Comparison of ENCODE assay signal across 1 cellular context in the genomic region with DNA sequence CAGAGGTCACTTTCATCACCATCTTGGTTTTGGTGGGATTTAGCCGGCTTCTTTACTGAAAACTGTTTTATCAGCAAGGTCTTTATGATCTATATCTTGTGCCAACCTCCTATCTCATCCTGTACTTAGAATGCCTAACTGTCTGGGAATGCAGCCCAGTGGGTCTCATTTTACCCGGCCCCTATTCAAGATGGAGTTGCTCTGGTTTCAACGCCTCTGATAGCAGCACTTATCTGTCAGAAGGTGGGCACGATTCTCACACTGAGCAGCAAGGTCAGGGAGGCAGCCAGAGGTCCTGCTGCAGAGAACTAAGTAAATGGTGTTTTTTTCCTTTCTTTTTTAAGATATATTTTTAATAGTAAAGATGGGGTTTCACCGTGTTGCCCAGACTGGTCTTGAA.
A peak's percentile ranks its signal among the peaks of the same experiment; 100 is the strongest.
TF ChIP-seq lines count a peak whose summit lies in the region.

No MANE protein-coding gene starts in this region.

TF ChIP-seq in K562, 482 proteins besides CTCF, POLR2A, EP300 and RAD21 (continued from another document and continues in another):
- TF ChIP-seq, protein P1, sequence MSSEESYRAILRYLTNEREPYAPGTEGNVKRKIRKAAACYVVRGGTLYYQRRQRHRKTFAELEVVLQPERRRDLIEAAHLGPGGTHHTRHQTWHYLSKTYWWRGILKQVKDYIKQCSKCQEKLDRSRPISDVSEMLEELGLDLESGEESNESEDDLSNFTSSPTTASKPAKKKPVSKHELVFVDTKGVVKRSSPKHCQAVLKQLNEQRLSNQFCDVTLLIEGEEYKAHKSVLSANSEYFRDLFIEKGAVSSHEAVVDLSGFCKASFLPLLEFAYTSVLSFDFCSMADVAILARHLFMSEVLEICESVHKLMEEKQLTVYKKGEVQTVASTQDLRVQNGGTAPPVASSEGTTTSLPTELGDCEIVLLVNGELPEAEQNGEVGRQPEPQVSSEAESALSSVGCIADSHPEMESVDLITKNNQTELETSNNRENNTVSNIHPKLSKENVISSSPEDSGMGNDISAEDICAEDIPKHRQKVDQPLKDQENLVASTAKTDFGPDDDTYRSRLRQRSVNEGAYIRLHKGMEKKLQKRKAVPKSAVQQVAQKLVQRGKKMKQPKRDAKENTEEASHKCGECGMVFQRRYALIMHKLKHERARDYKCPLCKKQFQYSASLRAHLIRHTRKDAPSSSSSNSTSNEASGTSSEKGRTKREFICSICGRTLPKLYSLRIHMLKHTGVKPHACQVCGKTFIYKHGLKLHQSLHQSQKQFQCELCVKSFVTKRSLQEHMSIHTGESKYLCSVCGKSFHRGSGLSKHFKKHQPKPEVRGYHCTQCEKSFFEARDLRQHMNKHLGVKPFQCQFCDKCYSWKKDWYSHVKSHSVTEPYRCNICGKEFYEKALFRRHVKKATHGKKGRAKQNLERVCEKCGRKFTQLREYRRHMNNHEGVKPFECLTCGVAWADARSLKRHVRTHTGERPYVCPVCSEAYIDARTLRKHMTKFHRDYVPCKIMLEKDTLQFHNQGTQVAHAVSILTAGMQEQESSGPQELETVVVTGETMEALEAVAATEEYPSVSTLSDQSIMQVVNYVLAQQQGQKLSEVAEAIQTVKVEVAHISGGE (CRISPR knock-in tag; IDR thresholded peaks at IDR 0.05), result peak in 1 of 3 experiments; percentile 57; a peak in 2 of 6 replicates
- TF ChIP-seq SNIP1 (IDR thresholded peaks at IDR 0.05; ENCODE audit: low read depth) (no peak), MCM2 (IDR thresholded peaks at IDR 0.05; ENCODE audit: low read depth) (no peak), RBM25 (IDR thresholded peaks at IDR 0.05; ENCODE audit: low read depth, low read length, severe bottlenecking) (no peak), KLF13 (tag; IDR thresholded peaks at IDR 0.05; ENCODE audit: borderline replicate concordance, low read depth) (0 out of 2 replicates have a peak, but pooled peaks have one; percentile 58), SRSF7 (optimal IDR thresholded peaks at IDR 0.05; ENCODE audit: low read depth, low read length) (no peak), CSDE1 (IDR thresholded peaks at IDR 0.05) (no peak), KLF6 (CRISPR knock-in tag; IDR thresholded peaks at IDR 0.05; ENCODE audit: borderline replicate concordance) (peak; percentile 93), MYBL2 (IDR thresholded peaks at IDR 0.05; ENCODE audit: low read depth) (no peak), MYBL2 (CRISPR knock-in tag; IDR thresholded peaks at IDR 0.05; ENCODE audit: borderline replicate concordance) (no peak), NELFE (IDR thresholded peaks at IDR 0.05; ENCODE audit: insufficient read depth, insufficient read length) (no peak), BRF1 (IDR thresholded peaks at IDR 0.05; ENCODE audit: borderline replicate concordance, extremely low read depth, insufficient read length) (no peak), ZNF3 (CRISPR knock-in tag; IDR thresholded peaks at IDR 0.05) (no peak), RBFOX2 (IDR thresholded peaks at IDR 0.05; ENCODE audit: low read depth, low read length) (no peak), ZBED1 (IDR thresholded peaks at IDR 0.05) (no peak)
- TF ChIP-seq, protein P2, sequence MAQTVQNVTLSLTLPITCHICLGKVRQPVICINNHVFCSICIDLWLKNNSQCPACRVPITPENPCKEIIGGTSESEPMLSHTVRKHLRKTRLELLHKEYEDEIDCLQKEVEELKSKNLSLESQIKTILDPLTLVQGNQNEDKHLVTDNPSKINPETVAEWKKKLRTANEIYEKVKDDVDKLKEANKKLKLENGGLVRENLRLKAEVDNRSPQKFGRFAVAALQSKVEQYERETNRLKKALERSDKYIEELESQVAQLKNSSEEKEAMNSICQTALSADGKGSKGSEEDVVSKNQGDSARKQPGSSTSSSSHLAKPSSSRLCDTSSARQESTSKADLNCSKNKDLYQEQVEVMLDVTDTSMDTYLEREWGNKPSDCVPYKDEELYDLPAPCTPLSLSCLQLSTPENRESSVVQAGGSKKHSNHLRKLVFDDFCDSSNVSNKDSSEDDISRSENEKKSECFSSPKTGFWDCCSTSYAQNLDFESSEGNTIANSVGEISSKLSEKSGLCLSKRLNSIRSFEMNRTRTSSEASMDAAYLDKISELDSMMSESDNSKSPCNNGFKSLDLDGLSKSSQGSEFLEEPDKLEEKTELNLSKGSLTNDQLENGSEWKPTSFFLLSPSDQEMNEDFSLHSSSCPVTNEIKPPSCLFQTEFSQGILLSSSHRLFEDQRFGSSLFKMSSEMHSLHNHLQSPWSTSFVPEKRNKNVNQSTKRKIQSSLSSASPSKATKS (CRISPR knock-in tag; IDR thresholded peaks at IDR 0.05), result no peak
- TF ChIP-seq, protein P3, sequence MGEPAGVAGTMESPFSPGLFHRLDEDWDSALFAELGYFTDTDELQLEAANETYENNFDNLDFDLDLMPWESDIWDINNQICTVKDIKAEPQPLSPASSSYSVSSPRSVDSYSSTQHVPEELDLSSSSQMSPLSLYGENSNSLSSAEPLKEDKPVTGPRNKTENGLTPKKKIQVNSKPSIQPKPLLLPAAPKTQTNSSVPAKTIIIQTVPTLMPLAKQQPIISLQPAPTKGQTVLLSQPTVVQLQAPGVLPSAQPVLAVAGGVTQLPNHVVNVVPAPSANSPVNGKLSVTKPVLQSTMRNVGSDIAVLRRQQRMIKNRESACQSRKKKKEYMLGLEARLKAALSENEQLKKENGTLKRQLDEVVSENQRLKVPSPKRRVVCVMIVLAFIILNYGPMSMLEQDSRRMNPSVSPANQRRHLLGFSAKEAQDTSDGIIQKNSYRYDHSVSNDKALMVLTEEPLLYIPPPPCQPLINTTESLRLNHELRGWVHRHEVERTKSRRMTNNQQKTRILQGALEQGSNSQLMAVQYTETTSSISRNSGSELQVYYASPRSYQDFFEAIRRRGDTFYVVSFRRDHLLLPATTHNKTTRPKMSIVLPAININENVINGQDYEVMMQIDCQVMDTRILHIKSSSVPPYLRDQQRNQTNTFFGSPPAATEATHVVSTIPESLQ (CRISPR knock-in tag; IDR thresholded peaks at IDR 0.05), result no peak
- TF ChIP-seq, protein P4, sequence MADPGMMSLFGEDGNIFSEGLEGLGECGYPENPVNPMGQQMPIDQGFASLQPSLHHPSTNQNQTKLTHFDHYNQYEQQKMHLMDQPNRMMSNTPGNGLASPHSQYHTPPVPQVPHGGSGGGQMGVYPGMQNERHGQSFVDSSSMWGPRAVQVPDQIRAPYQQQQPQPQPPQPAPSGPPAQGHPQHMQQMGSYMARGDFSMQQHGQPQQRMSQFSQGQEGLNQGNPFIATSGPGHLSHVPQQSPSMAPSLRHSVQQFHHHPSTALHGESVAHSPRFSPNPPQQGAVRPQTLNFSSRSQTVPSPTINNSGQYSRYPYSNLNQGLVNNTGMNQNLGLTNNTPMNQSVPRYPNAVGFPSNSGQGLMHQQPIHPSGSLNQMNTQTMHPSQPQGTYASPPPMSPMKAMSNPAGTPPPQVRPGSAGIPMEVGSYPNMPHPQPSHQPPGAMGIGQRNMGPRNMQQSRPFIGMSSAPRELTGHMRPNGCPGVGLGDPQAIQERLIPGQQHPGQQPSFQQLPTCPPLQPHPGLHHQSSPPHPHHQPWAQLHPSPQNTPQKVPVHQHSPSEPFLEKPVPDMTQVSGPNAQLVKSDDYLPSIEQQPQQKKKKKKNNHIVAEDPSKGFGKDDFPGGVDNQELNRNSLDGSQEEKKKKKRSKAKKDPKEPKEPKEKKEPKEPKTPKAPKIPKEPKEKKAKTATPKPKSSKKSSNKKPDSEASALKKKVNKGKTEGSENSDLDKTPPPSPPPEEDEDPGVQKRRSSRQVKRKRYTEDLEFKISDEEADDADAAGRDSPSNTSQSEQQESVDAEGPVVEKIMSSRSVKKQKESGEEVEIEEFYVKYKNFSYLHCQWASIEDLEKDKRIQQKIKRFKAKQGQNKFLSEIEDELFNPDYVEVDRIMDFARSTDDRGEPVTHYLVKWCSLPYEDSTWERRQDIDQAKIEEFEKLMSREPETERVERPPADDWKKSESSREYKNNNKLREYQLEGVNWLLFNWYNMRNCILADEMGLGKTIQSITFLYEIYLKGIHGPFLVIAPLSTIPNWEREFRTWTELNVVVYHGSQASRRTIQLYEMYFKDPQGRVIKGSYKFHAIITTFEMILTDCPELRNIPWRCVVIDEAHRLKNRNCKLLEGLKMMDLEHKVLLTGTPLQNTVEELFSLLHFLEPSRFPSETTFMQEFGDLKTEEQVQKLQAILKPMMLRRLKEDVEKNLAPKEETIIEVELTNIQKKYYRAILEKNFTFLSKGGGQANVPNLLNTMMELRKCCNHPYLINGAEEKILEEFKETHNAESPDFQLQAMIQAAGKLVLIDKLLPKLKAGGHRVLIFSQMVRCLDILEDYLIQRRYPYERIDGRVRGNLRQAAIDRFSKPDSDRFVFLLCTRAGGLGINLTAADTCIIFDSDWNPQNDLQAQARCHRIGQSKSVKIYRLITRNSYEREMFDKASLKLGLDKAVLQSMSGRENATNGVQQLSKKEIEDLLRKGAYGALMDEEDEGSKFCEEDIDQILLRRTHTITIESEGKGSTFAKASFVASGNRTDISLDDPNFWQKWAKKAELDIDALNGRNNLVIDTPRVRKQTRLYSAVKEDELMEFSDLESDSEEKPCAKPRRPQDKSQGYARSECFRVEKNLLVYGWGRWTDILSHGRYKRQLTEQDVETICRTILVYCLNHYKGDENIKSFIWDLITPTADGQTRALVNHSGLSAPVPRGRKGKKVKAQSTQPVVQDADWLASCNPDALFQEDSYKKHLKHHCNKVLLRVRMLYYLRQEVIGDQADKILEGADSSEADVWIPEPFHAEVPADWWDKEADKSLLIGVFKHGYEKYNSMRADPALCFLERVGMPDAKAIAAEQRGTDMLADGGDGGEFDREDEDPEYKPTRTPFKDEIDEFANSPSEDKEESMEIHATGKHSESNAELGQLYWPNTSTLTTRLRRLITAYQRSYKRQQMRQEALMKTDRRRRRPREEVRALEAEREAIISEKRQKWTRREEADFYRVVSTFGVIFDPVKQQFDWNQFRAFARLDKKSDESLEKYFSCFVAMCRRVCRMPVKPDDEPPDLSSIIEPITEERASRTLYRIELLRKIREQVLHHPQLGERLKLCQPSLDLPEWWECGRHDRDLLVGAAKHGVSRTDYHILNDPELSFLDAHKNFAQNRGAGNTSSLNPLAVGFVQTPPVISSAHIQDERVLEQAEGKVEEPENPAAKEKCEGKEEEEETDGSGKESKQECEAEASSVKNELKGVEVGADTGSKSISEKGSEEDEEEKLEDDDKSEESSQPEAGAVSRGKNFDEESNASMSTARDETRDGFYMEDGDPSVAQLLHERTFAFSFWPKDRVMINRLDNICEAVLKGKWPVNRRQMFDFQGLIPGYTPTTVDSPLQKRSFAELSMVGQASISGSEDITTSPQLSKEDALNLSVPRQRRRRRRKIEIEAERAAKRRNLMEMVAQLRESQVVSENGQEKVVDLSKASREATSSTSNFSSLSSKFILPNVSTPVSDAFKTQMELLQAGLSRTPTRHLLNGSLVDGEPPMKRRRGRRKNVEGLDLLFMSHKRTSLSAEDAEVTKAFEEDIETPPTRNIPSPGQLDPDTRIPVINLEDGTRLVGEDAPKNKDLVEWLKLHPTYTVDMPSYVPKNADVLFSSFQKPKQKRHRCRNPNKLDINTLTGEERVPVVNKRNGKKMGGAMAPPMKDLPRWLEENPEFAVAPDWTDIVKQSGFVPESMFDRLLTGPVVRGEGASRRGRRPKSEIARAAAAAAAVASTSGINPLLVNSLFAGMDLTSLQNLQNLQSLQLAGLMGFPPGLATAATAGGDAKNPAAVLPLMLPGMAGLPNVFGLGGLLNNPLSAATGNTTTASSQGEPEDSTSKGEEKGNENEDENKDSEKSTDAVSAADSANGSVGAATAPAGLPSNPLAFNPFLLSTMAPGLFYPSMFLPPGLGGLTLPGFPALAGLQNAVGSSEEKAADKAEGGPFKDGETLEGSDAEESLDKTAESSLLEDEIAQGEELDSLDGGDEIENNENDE (IDR thresholded peaks at IDR 0.05; ENCODE audit: low read depth, low read length), result no peak
- TF ChIP-seq, protein P5, sequence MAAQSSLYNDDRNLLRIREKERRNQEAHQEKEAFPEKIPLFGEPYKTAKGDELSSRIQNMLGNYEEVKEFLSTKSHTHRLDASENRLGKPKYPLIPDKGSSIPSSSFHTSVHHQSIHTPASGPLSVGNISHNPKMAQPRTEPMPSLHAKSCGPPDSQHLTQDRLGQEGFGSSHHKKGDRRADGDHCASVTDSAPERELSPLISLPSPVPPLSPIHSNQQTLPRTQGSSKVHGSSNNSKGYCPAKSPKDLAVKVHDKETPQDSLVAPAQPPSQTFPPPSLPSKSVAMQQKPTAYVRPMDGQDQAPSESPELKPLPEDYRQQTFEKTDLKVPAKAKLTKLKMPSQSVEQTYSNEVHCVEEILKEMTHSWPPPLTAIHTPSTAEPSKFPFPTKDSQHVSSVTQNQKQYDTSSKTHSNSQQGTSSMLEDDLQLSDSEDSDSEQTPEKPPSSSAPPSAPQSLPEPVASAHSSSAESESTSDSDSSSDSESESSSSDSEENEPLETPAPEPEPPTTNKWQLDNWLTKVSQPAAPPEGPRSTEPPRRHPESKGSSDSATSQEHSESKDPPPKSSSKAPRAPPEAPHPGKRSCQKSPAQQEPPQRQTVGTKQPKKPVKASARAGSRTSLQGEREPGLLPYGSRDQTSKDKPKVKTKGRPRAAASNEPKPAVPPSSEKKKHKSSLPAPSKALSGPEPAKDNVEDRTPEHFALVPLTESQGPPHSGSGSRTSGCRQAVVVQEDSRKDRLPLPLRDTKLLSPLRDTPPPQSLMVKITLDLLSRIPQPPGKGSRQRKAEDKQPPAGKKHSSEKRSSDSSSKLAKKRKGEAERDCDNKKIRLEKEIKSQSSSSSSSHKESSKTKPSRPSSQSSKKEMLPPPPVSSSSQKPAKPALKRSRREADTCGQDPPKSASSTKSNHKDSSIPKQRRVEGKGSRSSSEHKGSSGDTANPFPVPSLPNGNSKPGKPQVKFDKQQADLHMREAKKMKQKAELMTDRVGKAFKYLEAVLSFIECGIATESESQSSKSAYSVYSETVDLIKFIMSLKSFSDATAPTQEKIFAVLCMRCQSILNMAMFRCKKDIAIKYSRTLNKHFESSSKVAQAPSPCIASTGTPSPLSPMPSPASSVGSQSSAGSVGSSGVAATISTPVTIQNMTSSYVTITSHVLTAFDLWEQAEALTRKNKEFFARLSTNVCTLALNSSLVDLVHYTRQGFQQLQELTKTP (IDR thresholded peaks at IDR 0.05; ENCODE audit: low read depth in 1 of 2, partially characterized antibody in 2 of 2), result no peak
- TF ChIP-seq, protein P6, sequence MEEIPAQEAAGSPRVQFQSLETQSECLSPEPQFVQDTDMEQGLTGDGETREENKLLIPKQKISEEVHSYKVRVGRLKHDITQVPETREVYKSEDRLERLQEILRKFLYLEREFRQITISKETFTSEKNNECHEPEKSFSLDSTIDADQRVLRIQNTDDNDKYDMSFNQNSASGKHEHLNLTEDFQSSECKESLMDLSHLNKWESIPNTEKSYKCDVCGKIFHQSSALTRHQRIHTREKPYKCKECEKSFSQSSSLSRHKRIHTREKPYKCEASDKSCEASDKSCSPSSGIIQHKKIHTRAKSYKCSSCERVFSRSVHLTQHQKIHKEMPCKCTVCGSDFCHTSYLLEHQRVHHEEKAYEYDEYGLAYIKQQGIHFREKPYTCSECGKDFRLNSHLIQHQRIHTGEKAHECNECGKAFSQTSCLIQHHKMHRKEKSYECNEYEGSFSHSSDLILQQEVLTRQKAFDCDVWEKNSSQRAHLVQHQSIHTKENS (CRISPR knock-in tag; IDR thresholded peaks at IDR 0.05), result no peak
- TF ChIP-seq, protein P7, sequence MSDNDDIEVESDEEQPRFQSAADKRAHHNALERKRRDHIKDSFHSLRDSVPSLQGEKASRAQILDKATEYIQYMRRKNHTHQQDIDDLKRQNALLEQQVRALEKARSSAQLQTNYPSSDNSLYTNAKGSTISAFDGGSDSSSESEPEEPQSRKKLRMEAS (CRISPR knock-in tag; IDR thresholded peaks at IDR 0.05), result no peak
- TF ChIP-seq, protein P8, sequence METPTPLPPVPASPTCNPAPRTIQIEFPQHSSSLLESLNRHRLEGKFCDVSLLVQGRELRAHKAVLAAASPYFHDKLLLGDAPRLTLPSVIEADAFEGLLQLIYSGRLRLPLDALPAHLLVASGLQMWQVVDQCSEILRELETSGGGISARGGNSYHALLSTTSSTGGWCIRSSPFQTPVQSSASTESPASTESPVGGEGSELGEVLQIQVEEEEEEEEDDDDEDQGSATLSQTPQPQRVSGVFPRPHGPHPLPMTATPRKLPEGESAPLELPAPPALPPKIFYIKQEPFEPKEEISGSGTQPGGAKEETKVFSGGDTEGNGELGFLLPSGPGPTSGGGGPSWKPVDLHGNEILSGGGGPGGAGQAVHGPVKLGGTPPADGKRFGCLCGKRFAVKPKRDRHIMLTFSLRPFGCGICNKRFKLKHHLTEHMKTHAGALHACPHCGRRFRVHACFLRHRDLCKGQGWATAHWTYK (CRISPR knock-in tag; IDR thresholded peaks at IDR 0.05), result peak; percentile 87; the same call in 1 of the 2 replicates
